Comparison of ENCODE assay signal across 15 cellular contexts in genomic region chr4:118973295-118973694, GRCh38.
DNase-seq lines count a peak whose midpoint lies in the region; TF ChIP-seq lines count a peak whose summit lies in the region.
"Had no signal": no experiment of that assay in that cellular context is flagged by ENCODE, and none has a peak within 500 bp of the region (broad histone marks: within the 10 kb centered on the region; RNA-seq: fewer than 3 reads in every experiment).

No MANE protein-coding gene starts in this region.

- no peak overlapping the region for H3K4me2 ChIP-seq in fibroblast of lung (ENCODE audit: extremely low read depth, insufficient read depth, low read length)

- H3K4me1 ChIP-seq in fibroblast of lung (ENCODE audit: control insufficient read depth, extremely low read depth, insufficient read depth, low read length) (peaks cover 10% of the 10 kb centered on the region), sigmoid colon (peaks cover 0 to 84% (median 71%) of the 10 kb centered on the region in 4 donors)

- intact Hi-C loops in sigmoid colon (cut with DNase I): no loop called here

- no peak for TF ChIP-seq EP300 in sigmoid colon (IDR thresholded peaks at IDR 0.05)

- H4K20me1 ChIP-seq in fibroblast of lung (ENCODE audit: control insufficient read depth, extremely low read depth, insufficient read depth, low read length): no peaks in the 10 kb centered on the region

- no peaks in the 10 kb centered on the region for H3K79me2 ChIP-seq in fibroblast of lung (ENCODE audit: control insufficient read depth, insufficient read depth, low read length)

- H3K9me3 ChIP-seq in fibroblast of lung (ENCODE audit: control insufficient read depth, insufficient read depth, low read depth, low read length) (no peaks in the 10 kb centered on the region), sigmoid colon (no peaks in the 10 kb centered on the region)

- H3K27ac ChIP-seq in fibroblast of lung (ENCODE audit: insufficient read depth, low read length) (no peak overlapping the region), sigmoid colon (peak overlapping the region; percentile 82 to 90 (median 86))

- peak; percentile 3 for DNase-seq in Daoy (ENCODE audit: low read depth)
- DNase-seq in astrocyte of the cerebellum (ENCODE audit: low read depth): peak; percentile 77
- DNase-seq in fibroblast of lung (ENCODE audit: low read depth in 2 of 2): peak; percentile 19 to 44
- DNase-seq in sigmoid colon: no peak
- no peak for DNase-seq in kidney glomerular epithelial cell (lab: John Stamatoyannopoulos, UW)
- no peak for DNase-seq in DMS 273 treated with DMSO at 0.1 percent for 48 hours (lab: John Stamatoyannopoulos, UW)
- no peak for DNase-seq in glomerular visceral epithelial cell (ENCODE audit: extremely low spot score)
- DNase-seq in activated CD8-positive, alpha-beta memory T cell treated with anti-CD3 and anti-CD28 coated beads, Interleukin-2, amount 50 U/mL, for 48 hours: no peak
- DNase-seq: C1 segment of cervical spinal cord, DMS153, HCEC 1CT, NCI-H1105 treated with DMSO at 0.1 percent for 48 hours, NCI-H2029, NCI-H2171 treated with DMSO at 0.1 percent for 48 hours, NCI-H774 had no signal

- H3K4me3 ChIP-seq in astrocyte of the cerebellum (ENCODE audit: low read depth, low read length) (no peak overlapping the region), fibroblast of lung (replicated peaks in 1 of 4; ENCODE audit: control extremely low read depth in 1 of 4, insufficient read depth in 1 of 4, low read depth in 3 of 4, low read length in 4 of 4) (no peak overlapping the region), sigmoid colon (no peak overlapping the region)

- WGBS in sigmoid colon, 2 donors: 29 to 57% methylated on average over 6 of the region's 6 CpGs

- no peak overlapping the region for H2AFZ ChIP-seq in fibroblast of lung (ENCODE audit: low read length)

- H3K9ac ChIP-seq in fibroblast of lung (ENCODE audit: insufficient read depth, low read length): no peak overlapping the region

- no peak for TF ChIP-seq POLR2A in sigmoid colon (IDR thresholded peaks at IDR 0.05)

- TF ChIP-seq CTCF in astrocyte of the cerebellum (IDR thresholded peaks at IDR 0.05; ENCODE audit: low read depth, low read length, missing control alignments) (no peak), fibroblast of lung (conservative IDR thresholded peaks at IDR 0.05 in 1 of 2, IDR thresholded peaks at IDR 0.05 in 1 of 2; ENCODE audit: low read depth in 1 of 2, low read length in 2 of 2) (no peak), sigmoid colon (IDR thresholded peaks at IDR 0.05) (no peak)

- in situ Hi-C loops in astrocyte of the cerebellum (cut with HindIII; ENCODE audit: low sequenced_read_pairs): loop anchor here (25.0 kb wide), 1 partner anchor 236 kb away; no protein-coding TSS in a partner anchor

- H3K27me3 ChIP-seq in fibroblast of lung (ENCODE audit: control insufficient read depth, insufficient read depth, low read length): no peaks in the 10 kb centered on the region
- H3K27me3 ChIP-seq in sigmoid colon: no peaks in the 10 kb centered on the region

- H3K36me3 ChIP-seq in fibroblast of lung (ENCODE audit: control insufficient read depth, insufficient read depth, low read length) (no peaks in the 10 kb centered on the region), sigmoid colon (no peaks in the 10 kb centered on the region)

Comparison
In these comparisons a context has a peak if more than half of its experiments do, and no peak if none do; other contexts are left out.
1. DNase-seq: peak in Daoy (single experiment), astrocyte of the cerebellum (single experiment) and fibroblast of lung (2 of 2); none in sigmoid colon (single experiment), kidney glomerular epithelial cell (single experiment), DMS 273 treated with DMSO at 0.1 percent for 48 hours (single experiment), glomerular visceral epithelial cell (single experiment) and activated CD8-positive, alpha-beta memory T cell treated with anti-CD3 and anti-CD28 coated beads, Interleukin-2, amount 50 U/mL, for 48 hours (single experiment).